ENCODE assay signal across 13 cellular contexts in the genomic region with DNA sequence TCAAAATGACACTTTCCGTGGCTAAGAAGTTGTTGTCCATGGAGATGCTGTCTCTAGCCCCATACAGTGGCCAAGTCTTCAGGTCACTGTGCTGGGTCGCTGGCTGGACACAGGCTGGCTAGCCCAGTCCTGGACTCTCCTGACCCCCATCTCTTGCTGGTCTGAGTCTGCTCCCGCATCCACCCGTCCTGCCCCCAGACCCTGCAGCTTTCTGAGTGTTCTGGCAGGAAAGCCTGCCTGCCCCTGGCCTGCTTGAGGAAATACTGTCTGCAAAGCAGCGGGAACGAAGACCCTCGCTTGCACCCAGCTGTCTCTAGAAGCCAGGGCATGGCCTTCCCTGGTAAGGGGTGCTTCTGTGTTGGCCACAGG. TPM values are rescaled to one million over a fixed set of nuclear protein-coding genes. Genes with fewer than 3 reads are reported as not detected.
DNase-seq lines count a peak whose midpoint lies in the region; ATAC-seq and TF ChIP-seq lines count a peak whose summit lies in the region.
"Had no signal": no experiment of that assay in that cellular context is flagged by ENCODE, and none has a peak within 500 bp of the region (broad histone marks: within the 10 kb centered on the region; RNA-seq: fewer than 3 reads in every experiment).

No MANE protein-coding gene starts in this region.

- CTCF ChIA-PET in BJ (lab: Yijun Ruan, JAX) (interaction anchor here (3.8 kb wide), 1 partner anchor 53 kb away, joined by 40 read pairs; no protein-coding TSS in a partner anchor), PC-9 (lab: Charles Lee) (no interaction called here)

- no peaks in the 10 kb centered on the region; the same call in 1 of the 2 replicates for H3K36me3 ChIP-seq in BJ (ENCODE audit: control insufficient read depth, insufficient read depth, low read length)
- H3K36me3 ChIP-seq in PC-9 (ENCODE audit: low read depth) = no peaks in the 10 kb centered on the region
- no peaks in the 10 kb centered on the region for H3K36me3 ChIP-seq in rectal smooth muscle tissue (ENCODE audit: control insufficient read depth, insufficient read depth, low read length)

- DNase-seq in BJ (ENCODE audit: low read depth) = no peak
- no peak for DNase-seq in PC-9
- DNase-seq in epithelial cell of proximal tubule (ENCODE audit: low read depth) = no peak
- no peak for DNase-seq in superior temporal gyrus (ENCODE audit: extremely low spot score)
- DNase-seq in activated CD4-positive, CD25-positive, alpha-beta regulatory T cell (lab: John Stamatoyannopoulos, UW) = no peak
- DNase-seq: activated CD4-positive, alpha-beta memory T cell treated with anti-CD3 and anti-CD28 coated beads, Interleukin-2, amount 10 ng/mL, durations not matched to agents 7 days and 5 days; amniotic stem cell; naive thymus-derived CD8-positive, alpha-beta T cell; NCI-H2171; stimulated activated CD4-positive, alpha-beta T cell treated with anti-CD3 and anti-CD28 coated beads, Interleukin-2, amount 100 ng/mL, for 48 hours had no signal

- H2AFZ ChIP-seq in PC-9 = peak overlapping the region; percentile 85; the same call in 1 of the 2 replicates

- TF ChIP-seq CTCF in BJ (IDR thresholded peaks at IDR 0.05; ENCODE audit: insufficient read depth, low read depth, low read length) (no peak), PC-9 (conservative IDR thresholded peaks at IDR 0.05) (no peak), epithelial cell of proximal tubule (conservative IDR thresholded peaks at IDR 0.05; ENCODE audit: low read depth, low read length) (no peak)

- H3K4me2 ChIP-seq in PC-9 = peak overlapping the region; percentile 97

- H3K27me3 ChIP-seq in BJ (ENCODE audit: control insufficient read depth, insufficient read depth, low read length) (no peaks in the 10 kb centered on the region), PC-9 (ENCODE audit: insufficient read depth, low read depth) (no peaks in the 10 kb centered on the region), rectal smooth muscle tissue (ENCODE audit: control insufficient read depth, insufficient read depth, low read length) (peaks cover 4% of the 10 kb centered on the region)

- H4K20me1 ChIP-seq in PC-9 (ENCODE audit: insufficient read depth) = no peaks in the 10 kb centered on the region

- peaks cover 45% of the 10 kb centered on the region for H3K4me1 ChIP-seq in PC-9 (replicated peaks; ENCODE audit: insufficient read depth)
- no peaks in the 10 kb centered on the region for H3K4me1 ChIP-seq in rectal smooth muscle tissue (ENCODE audit: control insufficient read depth, insufficient read depth, low read length)

- no TSS peak for BruUV-seq in PC-9 (replicated peaks; lab: Mats Ljungman, UMichigan)

- POLR2A ChIA-PET in BJ (lab: Charles Lee) = no interaction called here
- POLR2A ChIA-PET in PC-9 (lab: Charles Lee; ENCODE audit: unreplicated experiment) = interaction anchor here (0.7 kb wide), 1 partner anchor 54 kb away, joined by 5 read pairs; no protein-coding TSS in a partner anchor

- H3K9ac ChIP-seq in rectal smooth muscle tissue (ENCODE audit: low read length) = no peak overlapping the region

- H3K4me3 ChIP-seq in BJ (ENCODE audit: low read depth, low read length) = peak overlapping the region; percentile 74
- peak overlapping the region; percentile 60 for H3K4me3 ChIP-seq in PC-9
- peak overlapping the region; percentile 86 for H3K4me3 ChIP-seq in epithelial cell of proximal tubule (ENCODE audit: low read depth, low read length)
- H3K4me3 ChIP-seq in rectal smooth muscle tissue (ENCODE audit: low read length) = peak overlapping the region; percentile 67

- no peak for ATAC-seq in HG02763 (IDR thresholded peaks at IDR 0.05; ENCODE audit: unreplicated experiment)
- no peak for ATAC-seq in HG03354 (IDR thresholded peaks at IDR 0.05; ENCODE audit: poor library complexity, severe bottlenecking, unreplicated experiment)
- ATAC-seq: naive thymus-derived CD8-positive, alpha-beta T cell had no signal

- no peaks in the 10 kb centered on the region for H3K9me2 ChIP-seq in PC-9 (ENCODE audit: insufficient read depth)

- H3F3A ChIP-seq in PC-9 (ENCODE audit: insufficient read depth, low read depth) = peaks cover 29% of the 10 kb centered on the region

- H3K79me2 ChIP-seq in PC-9 (ENCODE audit: low read depth) = no peaks in the 10 kb centered on the region

- H3K9me3 ChIP-seq in PC-9 (ENCODE audit: insufficient read depth, low read depth) = no peaks in the 10 kb centered on the region

- intact Hi-C loops in PC-9 (cut with micrococcal nuclease; ENCODE audit: unreplicated experiment) = loop anchor here (2.0 kb wide), 1 partner anchor 21 kb away; no protein-coding TSS in a partner anchor

- H3K27ac ChIP-seq in PC-9 (no peak overlapping the region), rectal smooth muscle tissue (ENCODE audit: low read depth, low read length) (no peak overlapping the region)

RNA-seq across cellular contexts. Expression of gene ARHGAP22, which starts 0.8 kb away (rescaled TPM):
- polyA plus RNA-seq in BJ (2011; rRNA removed) = 6.4 and 7.2 TPM in 2 replicates
- 7.2 and 8.0 TPM in 2 replicates for polyA minus RNA-seq in BJ (2011; rRNA and poly(A)+ RNA removed)
- total RNA-seq in PC-9 (2021) (3.2 and 4.0 TPM in 2 replicates), epithelial cell of proximal tubule (11.2 and 24.5 TPM in 2 replicates)
- polyA plus RNA-seq: naive thymus-derived CD8-positive, alpha-beta T cell had no signal
